10 cellular contexts compared by ENCODE assay signal in the genomic region with DNA sequence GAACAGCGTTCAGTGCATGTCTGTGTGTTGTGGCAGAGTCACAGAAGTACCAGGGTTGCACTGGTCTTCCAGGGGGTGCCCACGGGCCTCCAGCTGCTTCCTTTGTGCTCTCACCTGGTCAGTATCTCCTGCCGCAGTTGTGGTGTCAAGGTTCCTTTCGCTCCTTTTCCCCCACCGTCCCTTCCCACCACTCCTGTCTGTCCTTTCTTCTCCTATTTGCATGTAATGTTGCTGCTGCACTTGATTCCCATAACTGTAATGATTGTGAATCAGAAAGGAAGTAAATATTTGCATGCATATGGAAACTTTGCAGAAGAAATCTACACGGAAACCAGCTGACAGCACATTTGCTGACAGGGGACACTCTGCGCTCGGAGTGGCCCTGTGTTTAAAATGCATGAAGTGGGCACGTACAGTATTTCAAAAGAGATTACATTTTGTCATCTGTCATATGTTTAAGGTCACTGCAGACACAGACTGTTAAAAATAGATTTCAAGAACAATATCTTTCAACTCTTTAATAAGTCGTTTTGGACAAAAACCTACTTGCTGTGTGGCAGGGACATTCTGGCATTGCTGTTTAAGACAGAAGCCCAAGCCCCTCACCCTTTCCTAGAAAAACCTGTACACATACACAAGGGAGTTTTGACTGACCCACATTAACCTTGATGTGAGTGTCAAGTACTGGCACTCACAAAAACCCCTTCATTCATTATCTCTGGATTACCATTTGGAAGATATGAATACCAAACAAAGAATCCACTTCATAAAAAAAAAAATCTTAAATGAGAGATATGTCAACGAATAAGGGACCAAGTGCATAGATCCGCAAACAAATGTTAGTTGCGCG.
A peak's percentile ranks its signal among the peaks of the same experiment; 100 is the strongest.
DNase-seq lines count a peak whose midpoint lies in the region; ATAC-seq lines count a peak whose summit lies in the region.
"Had no signal": no experiment of that assay in that cellular context is flagged by ENCODE, and none has a peak within 500 bp of the region (broad histone marks: within the 10 kb centered on the region; RNA-seq: fewer than 3 reads in every experiment).

No MANE protein-coding gene starts in this region.

- no peaks in the 10 kb centered on the region for H3K9me3 ChIP-seq in CD8-positive, alpha-beta memory T cell (ENCODE audit: low read length)

- CTCF ChIA-PET in CD8-positive, alpha-beta memory T cell (lab: Charles Lee) = no interaction called here

- H3K27me3 ChIP-seq in CD8-positive, alpha-beta memory T cell (ENCODE audit: insufficient read depth, low read length, poor library complexity, severe bottlenecking) = no peaks in the 10 kb centered on the region

- H3K4me1 Mint-ChIP-seq in memory B cell = peaks cover 15% of the 10 kb centered on the region
- H3K4me1 Mint-ChIP-seq in CD8-positive, alpha-beta memory T cell = peaks cover 7 to 17% (median 15%) of the 10 kb centered on the region in 3 donors

- peaks cover 3% of the 10 kb centered on the region for H3K36me3 Mint-ChIP-seq in memory B cell
- H3K36me3 Mint-ChIP-seq in CD8-positive, alpha-beta memory T cell = peaks cover 0 to 18% (median 5%) of the 10 kb centered on the region in 3 donors

- POLR2A ChIA-PET in CD8-positive, alpha-beta memory T cell (lab: Charles Lee) = no interaction called here

- peak; percentile 75 for ATAC-seq in GM18858 (IDR thresholded peaks at IDR 0.05; ENCODE audit: unreplicated experiment)
- peak; percentile 74 for ATAC-seq in GM21619 (IDR thresholded peaks at IDR 0.05; ENCODE audit: unreplicated experiment)
- ATAC-seq in HG03575 (IDR thresholded peaks at IDR 0.05; ENCODE audit: extremely low read depth, insufficient number of reproducible peaks, low FRiP score, unreplicated experiment) = peak; percentile 45
- ATAC-seq in memory B cell (ENCODE audit: low read depth) = peak; percentile 61

- peaks cover 5% of the 10 kb centered on the region for H3K9me3 Mint-ChIP-seq in memory B cell
- peaks cover 3 to 10% (median 7%) of the 10 kb centered on the region in 5 donors for H3K9me3 Mint-ChIP-seq in CD8-positive, alpha-beta memory T cell

- H3K4me3 Mint-ChIP-seq in memory B cell = peak overlapping the region; percentile 84
- H3K4me3 Mint-ChIP-seq in CD8-positive, alpha-beta memory T cell = peak overlapping the region in 2 of 7 donors; percentile 29 to 60

- H3K4me3 ChIP-seq in CD8-positive, alpha-beta memory T cell (ENCODE audit: low read length) = no peak overlapping the region

- no peaks in the 10 kb centered on the region for H3K36me3 ChIP-seq in CD8-positive, alpha-beta memory T cell (ENCODE audit: insufficient read depth, low read length)

- no peak for DNase-seq in memory B cell (ENCODE audit: low spot score in 2 of 2)
- DNase-seq in CD8-positive, alpha-beta memory T cell = no peak
- no peak for DNase-seq in head of caudate nucleus
- no peak for DNase-seq in NCI-H2171 treated with DMSO at 0.1 percent for 48 hours (lab: John Stamatoyannopoulos, UW)
- no peak for DNase-seq in stimulated activated CD4-positive, alpha-beta T cell treated with anti-CD3 and anti-CD28 coated beads, Interleukin-4, amount 100 ng/mL, for 24 hours
- DNase-seq: NCI-H1417; stimulated activated CD8-positive, alpha-beta memory T cell treated with anti-CD3 and anti-CD28 coated beads, Interleukin-4, amount 100 ng/mL, for 48 hours had no signal

- H3K27ac Mint-ChIP-seq in memory B cell = peak overlapping the region; percentile 65
- H3K27ac Mint-ChIP-seq in CD8-positive, alpha-beta memory T cell = peak overlapping the region in 1 of 8 donors; percentile 37

- H3K27me3 Mint-ChIP-seq in memory B cell = no peaks in the 10 kb centered on the region
- H3K27me3 Mint-ChIP-seq in CD8-positive, alpha-beta memory T cell = no peaks in the 10 kb centered on the region

- intact Hi-C loops in head of caudate nucleus (cut with DNase I) = no loop called here

- H3K27ac ChIP-seq in CD8-positive, alpha-beta memory T cell (ENCODE audit: low read depth, low read length) = no peak overlapping the region

- H3K4me1 ChIP-seq in CD8-positive, alpha-beta memory T cell (ENCODE audit: insufficient read depth, low read length) = no peaks in the 10 kb centered on the region
